In genomic region chr20:62356143-62356947, GRCh38 we compare ENCODE assay signal across 9 cellular contexts. TPM values are rescaled to one million over a fixed set of nuclear protein-coding genes. Genes with fewer than 3 reads are reported as not detected.
A peak's percentile ranks its signal among the peaks of the same experiment; 100 is the strongest.
DNase-seq lines count a peak whose midpoint lies in the region; ATAC-seq and TF ChIP-seq lines count a peak whose summit lies in the region.
"Had no signal": no experiment of that assay in that cellular context is flagged by ENCODE, and none has a peak within 500 bp of the region (broad histone marks: within the 10 kb centered on the region; RNA-seq: fewer than 3 reads in every experiment).

No MANE protein-coding gene starts in this region.

- no peaks in the 10 kb centered on the region for H3K36me3 ChIP-seq in colonic mucosa
- peaks cover 21% of the 10 kb centered on the region for H3K36me3 ChIP-seq in mesodermal cell (ENCODE audit: control insufficient read depth, insufficient read depth, low read length)

- H3K9me3 ChIP-seq in colonic mucosa (no peaks in the 10 kb centered on the region), mesodermal cell (ENCODE audit: control insufficient read depth, low read length) (no peaks in the 10 kb centered on the region)

- 75 to 77% methylated on average over 27 to 29 of the region's 34 CpGs for WGBS in mesodermal cell (ENCODE audit: insufficient coverage in 2 of 2), 2 experiments

- TF ChIP-seq CTCF in colonic mucosa (IDR thresholded peaks at IDR 0.05) = no peak

- no peak overlapping the region for H3K27ac Mint-ChIP-seq in activated naive CD4-positive, alpha-beta T cell treated with anti-CD3 and anti-CD28 coated beads, Interleukin-2, amount 50 U/mL, for 72 hours

- H3K4me1 ChIP-seq in colonic mucosa (no peaks in the 10 kb centered on the region), mesodermal cell (ENCODE audit: control insufficient read depth, insufficient read depth, low read length, poor library complexity, severe bottlenecking) (peaks cover 62% of the 10 kb centered on the region)

- peak overlapping the region in 1 of 2 donors; percentile 41 for H3K9ac ChIP-seq in colonic mucosa (ENCODE audit: low read depth in 2 of 2, low read length in 2 of 2)

- H3K27me3 ChIP-seq in colonic mucosa = no peaks in the 10 kb centered on the region

- intact Hi-C loops in colonic mucosa (cut with DNase I) = no loop called here

- H3K36me3 Mint-ChIP-seq in activated naive CD4-positive, alpha-beta T cell treated with anti-CD3 and anti-CD28 coated beads, Interleukin-2, amount 50 U/mL, for 72 hours = no peaks in the 10 kb centered on the region

- H3K4me3 ChIP-seq in colonic mucosa (no peak overlapping the region), mesodermal cell (ENCODE audit: extremely low read depth, insufficient read depth, low read length, poor library complexity, severe bottlenecking) (no peak overlapping the region)

- no peaks in the 10 kb centered on the region for H3K9me3 Mint-ChIP-seq in activated naive CD4-positive, alpha-beta T cell treated with anti-CD3 and anti-CD28 coated beads, Interleukin-2, amount 50 U/mL, for 72 hours

- DNase-seq in NCI-H345 treated with DMSO at 0.1 percent for 48 hours (lab: John Stamatoyannopoulos, UW; ENCODE audit: unreplicated experiment) (peak; percentile 51), colonic mucosa (no peak)
- no peak for DNase-seq in activated naive CD4-positive, alpha-beta T cell treated with anti-CD3 and anti-CD28 coated beads, Interleukin-2, amount 50 U/mL, for 72 hours (ENCODE audit: low spot score in 2 of 2)
- DNase-seq: GF-D8 had no signal

- ATAC-seq in activated naive CD4-positive, alpha-beta T cell treated with anti-CD3 and anti-CD28 coated beads, Interleukin-2, amount 50 U/mL, for 72 hours = no peak
- ATAC-seq in GM21526 (IDR thresholded peaks at IDR 0.05; ENCODE audit: low FRiP score, unreplicated experiment) (no peak), HG03439 (IDR thresholded peaks at IDR 0.05; ENCODE audit: unreplicated experiment) (no peak), HG02938 (IDR thresholded peaks at IDR 0.05; ENCODE audit: unreplicated experiment) (no peak)

- H3K27ac ChIP-seq in colonic mucosa (peak overlapping the region; percentile 67), mesodermal cell (ENCODE audit: low read depth, low read length, severe bottlenecking) (peak overlapping the region; percentile 59), temporal lobe (ENCODE audit: low read depth, low read length) (peak overlapping the region; percentile 84)

RNA-seq across cellular contexts. Expression of gene LAMA5, which starts 10.8 kb away (rescaled TPM):
- 10 to 100 TPM; 32.5 to 35.5 TPM for total RNA-seq in colonic mucosa
- polyA plus RNA-seq in mesodermal cell (2013, experiment 1 of 2) = 124 TPM
- polyA plus RNA-seq in mesodermal cell (2013, experiment 2 of 2) = 105 TPM
- total RNA-seq in temporal lobe = 13.5 TPM
- total RNA-seq in activated naive CD4-positive, alpha-beta T cell treated with anti-CD3 and anti-CD28 coated beads, Interleukin-2, amount 50 U/mL, for 72 hours = under 1 TPM; 0.36 to 0.95 TPM

RNA-seq across cellular contexts. Expression of gene RPS21, which starts 30.6 kb away (rescaled TPM):
- total RNA-seq in colonic mucosa (1,000 to 10,000 TPM; 1,359 to 1,579 TPM), temporal lobe (347 TPM)
- polyA plus RNA-seq in mesodermal cell (2013, experiment 1 of 2) = 1,486 TPM
- 1,451 TPM for polyA plus RNA-seq in mesodermal cell (2013, experiment 2 of 2)
- total RNA-seq in activated naive CD4-positive, alpha-beta T cell treated with anti-CD3 and anti-CD28 coated beads, Interleukin-2, amount 50 U/mL, for 72 hours = 1,000 to 10,000 TPM; 2,243 to 2,653 TPM

RNA-seq across cellular contexts. Expression of gene CABLES2, which starts 50.7 kb away (rescaled TPM):
- total RNA-seq in colonic mucosa (10 to 100 TPM in 1 of 2 donors, 1 to 10 TPM in 1; 7.8 to 10.5 TPM), temporal lobe (3.7 TPM)
- polyA plus RNA-seq in mesodermal cell (2013, experiment 1 of 2) = 7.6 TPM
- polyA plus RNA-seq in mesodermal cell (2013, experiment 2 of 2) = 7.3 TPM
- total RNA-seq in activated naive CD4-positive, alpha-beta T cell treated with anti-CD3 and anti-CD28 coated beads, Interleukin-2, amount 50 U/mL, for 72 hours = 1 to 10 TPM; 5.8 to 6.4 TPM

RNA-seq across cellular contexts. Expression of gene ADRM1, which starts 53.5 kb away (rescaled TPM):
- 100 to 1,000 TPM in 1 of 2 donors, 10 to 100 TPM in 1; 70.5 to 109 TPM for total RNA-seq in colonic mucosa
- polyA plus RNA-seq in mesodermal cell (2013, experiment 1 of 2) = 113 TPM
- 91.3 TPM for polyA plus RNA-seq in mesodermal cell (2013, experiment 2 of 2)
- total RNA-seq in temporal lobe = 31.2 TPM
- total RNA-seq in activated naive CD4-positive, alpha-beta T cell treated with anti-CD3 and anti-CD28 coated beads, Interleukin-2, amount 50 U/mL, for 72 hours = 10 to 100 TPM; 92.6 to 93.6 TPM
